In the genomic region with DNA sequence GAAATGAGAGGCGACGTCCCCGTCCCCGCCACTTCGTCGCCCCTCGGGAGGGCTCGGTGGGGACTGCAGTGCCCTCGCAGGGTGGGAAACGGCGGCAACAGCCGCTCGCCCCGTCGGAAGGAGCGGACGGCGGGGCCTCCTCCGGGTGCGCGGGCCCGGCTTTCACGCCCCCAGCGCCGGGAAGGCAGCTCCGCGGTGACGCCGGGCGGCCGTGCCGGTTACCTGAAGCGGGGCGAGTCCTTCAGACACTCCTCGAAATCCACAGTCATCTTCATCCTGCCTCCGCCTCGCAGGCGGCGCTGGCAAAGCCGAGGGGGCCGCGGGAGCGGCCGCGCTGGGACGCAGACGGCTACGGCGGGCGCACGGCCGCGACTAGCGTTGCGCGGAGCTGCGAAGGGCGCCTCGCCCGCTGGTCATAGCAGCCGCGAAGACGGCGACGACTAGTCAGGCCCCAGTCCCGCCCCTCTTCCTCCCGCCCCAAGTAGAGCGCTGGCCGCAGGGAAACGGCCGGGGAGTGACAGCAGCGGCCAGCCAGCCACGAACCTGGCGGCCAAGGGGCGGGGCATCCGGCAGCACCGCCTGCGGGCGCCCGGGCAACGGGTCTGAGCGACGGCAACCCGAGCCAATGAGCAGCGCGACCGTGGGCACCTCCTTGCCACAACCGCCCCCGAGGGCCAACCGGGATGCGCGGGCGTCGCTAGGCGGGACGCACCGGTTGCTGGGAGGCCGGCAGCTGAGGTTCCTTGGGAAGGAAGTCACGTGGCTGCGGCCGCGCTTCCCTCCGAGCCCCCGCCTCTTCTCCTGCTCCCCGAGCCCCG, we compare ENCODE assay signal across 1 cellular context.
TF ChIP-seq lines count a peak whose summit lies in the region.

A gene with protein sequence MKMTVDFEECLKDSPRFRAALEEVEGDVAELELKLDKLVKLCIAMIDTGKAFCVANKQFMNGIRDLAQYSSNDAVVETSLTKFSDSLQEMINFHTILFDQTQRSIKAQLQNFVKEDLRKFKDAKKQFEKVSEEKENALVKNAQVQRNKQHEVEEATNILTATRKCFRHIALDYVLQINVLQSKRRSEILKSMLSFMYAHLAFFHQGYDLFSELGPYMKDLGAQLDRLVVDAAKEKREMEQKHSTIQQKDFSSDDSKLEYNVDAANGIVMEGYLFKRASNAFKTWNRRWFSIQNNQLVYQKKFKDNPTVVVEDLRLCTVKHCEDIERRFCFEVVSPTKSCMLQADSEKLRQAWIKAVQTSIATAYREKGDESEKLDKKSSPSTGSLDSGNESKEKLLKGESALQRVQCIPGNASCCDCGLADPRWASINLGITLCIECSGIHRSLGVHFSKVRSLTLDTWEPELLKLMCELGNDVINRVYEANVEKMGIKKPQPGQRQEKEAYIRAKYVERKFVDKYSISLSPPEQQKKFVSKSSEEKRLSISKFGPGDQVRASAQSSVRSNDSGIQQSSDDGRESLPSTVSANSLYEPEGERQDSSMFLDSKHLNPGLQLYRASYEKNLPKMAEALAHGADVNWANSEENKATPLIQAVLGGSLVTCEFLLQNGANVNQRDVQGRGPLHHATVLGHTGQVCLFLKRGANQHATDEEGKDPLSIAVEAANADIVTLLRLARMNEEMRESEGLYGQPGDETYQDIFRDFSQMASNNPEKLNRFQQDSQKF (minus strand): TSS at position 448 of the 818 bp plus-strand sequence. CDS start 173 bp downstream, at position 275.

TF ChIP-seq in SK-N-SH, 30 proteins besides CTCF, POLR2A, EP300 and RAD21 (continued from another document):
- TF ChIP-seq MXI1 (IDR thresholded peaks at IDR 0.05; ENCODE audit: low read depth, low read length): peak; percentile 97
- TF ChIP-seq NFIC (IDR thresholded peaks at IDR 0.05; ENCODE audit: borderline replicate concordance): no peak
- TF ChIP-seq YY1 (IDR thresholded peaks at IDR 0.05; ENCODE audit: low read depth): no peak
- TF ChIP-seq, protein P1, sequence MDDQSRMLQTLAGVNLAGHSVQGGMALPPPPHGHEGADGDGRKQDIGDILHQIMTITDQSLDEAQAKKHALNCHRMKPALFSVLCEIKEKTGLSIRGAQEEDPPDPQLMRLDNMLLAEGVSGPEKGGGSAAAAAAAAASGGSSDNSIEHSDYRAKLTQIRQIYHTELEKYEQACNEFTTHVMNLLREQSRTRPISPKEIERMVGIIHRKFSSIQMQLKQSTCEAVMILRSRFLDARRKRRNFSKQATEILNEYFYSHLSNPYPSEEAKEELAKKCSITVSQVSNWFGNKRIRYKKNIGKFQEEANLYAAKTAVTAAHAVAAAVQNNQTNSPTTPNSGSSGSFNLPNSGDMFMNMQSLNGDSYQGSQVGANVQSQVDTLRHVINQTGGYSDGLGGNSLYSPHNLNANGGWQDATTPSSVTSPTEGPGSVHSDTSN (IDR thresholded peaks at IDR 0.05): peak; percentile 100
- peak; percentile 92 for TF ChIP-seq CHD2 (IDR thresholded peaks at IDR 0.05; ENCODE audit: low read length, partially characterized antibody)
- TF ChIP-seq ELF1 (IDR thresholded peaks at IDR 0.05): 0 out of 2 replicates have a peak, but pooled peaks have one; percentile 16
- TF ChIP-seq, protein P2, sequence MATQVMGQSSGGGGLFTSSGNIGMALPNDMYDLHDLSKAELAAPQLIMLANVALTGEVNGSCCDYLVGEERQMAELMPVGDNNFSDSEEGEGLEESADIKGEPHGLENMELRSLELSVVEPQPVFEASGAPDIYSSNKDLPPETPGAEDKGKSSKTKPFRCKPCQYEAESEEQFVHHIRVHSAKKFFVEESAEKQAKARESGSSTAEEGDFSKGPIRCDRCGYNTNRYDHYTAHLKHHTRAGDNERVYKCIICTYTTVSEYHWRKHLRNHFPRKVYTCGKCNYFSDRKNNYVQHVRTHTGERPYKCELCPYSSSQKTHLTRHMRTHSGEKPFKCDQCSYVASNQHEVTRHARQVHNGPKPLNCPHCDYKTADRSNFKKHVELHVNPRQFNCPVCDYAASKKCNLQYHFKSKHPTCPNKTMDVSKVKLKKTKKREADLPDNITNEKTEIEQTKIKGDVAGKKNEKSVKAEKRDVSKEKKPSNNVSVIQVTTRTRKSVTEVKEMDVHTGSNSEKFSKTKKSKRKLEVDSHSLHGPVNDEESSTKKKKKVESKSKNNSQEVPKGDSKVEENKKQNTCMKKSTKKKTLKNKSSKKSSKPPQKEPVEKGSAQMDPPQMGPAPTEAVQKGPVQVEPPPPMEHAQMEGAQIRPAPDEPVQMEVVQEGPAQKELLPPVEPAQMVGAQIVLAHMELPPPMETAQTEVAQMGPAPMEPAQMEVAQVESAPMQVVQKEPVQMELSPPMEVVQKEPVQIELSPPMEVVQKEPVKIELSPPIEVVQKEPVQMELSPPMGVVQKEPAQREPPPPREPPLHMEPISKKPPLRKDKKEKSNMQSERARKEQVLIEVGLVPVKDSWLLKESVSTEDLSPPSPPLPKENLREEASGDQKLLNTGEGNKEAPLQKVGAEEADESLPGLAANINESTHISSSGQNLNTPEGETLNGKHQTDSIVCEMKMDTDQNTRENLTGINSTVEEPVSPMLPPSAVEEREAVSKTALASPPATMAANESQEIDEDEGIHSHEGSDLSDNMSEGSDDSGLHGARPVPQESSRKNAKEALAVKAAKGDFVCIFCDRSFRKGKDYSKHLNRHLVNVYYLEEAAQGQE (IDR thresholded peaks at IDR 0.05; ENCODE audit: low read depth, low read length): 0 out of 2 replicates have a peak, but pooled peaks have one; percentile 8
- no peak for TF ChIP-seq MEF2A (IDR thresholded peaks at IDR 0.05; ENCODE audit: borderline replicate concordance, low read depth)
- TF ChIP-seq GATA2 (CRISPR knock-in tag; IDR thresholded peaks at IDR 0.05): no peak
- TF ChIP-seq TAF1 (IDR thresholded peaks at IDR 0.05; ENCODE audit: borderline replicate concordance, low read depth, low read length): peak; percentile 84
- no peak for TF ChIP-seq FOXM1 (IDR thresholded peaks at IDR 0.05; ENCODE audit: low read depth)
- TF ChIP-seq RCOR1 (IDR thresholded peaks at IDR 0.05; ENCODE audit: low read length): no peak
- TF ChIP-seq FOXJ3 (CRISPR knock-in tag; IDR thresholded peaks at IDR 0.05): no peak
- TF ChIP-seq, protein P3, sequence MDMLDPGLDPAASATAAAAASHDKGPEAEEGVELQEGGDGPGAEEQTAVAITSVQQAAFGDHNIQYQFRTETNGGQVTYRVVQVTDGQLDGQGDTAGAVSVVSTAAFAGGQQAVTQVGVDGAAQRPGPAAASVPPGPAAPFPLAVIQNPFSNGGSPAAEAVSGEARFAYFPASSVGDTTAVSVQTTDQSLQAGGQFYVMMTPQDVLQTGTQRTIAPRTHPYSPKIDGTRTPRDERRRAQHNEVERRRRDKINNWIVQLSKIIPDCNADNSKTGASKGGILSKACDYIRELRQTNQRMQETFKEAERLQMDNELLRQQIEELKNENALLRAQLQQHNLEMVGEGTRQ (IDR thresholded peaks at IDR 0.05; ENCODE audit: borderline replicate concordance, low read depth, low read length): peak; percentile 77
- peak; percentile 53 for TF ChIP-seq RFX5 (IDR thresholded peaks at IDR 0.05; ENCODE audit: low read length)
